8 cellular contexts compared by ENCODE assay signal in the genomic region with DNA sequence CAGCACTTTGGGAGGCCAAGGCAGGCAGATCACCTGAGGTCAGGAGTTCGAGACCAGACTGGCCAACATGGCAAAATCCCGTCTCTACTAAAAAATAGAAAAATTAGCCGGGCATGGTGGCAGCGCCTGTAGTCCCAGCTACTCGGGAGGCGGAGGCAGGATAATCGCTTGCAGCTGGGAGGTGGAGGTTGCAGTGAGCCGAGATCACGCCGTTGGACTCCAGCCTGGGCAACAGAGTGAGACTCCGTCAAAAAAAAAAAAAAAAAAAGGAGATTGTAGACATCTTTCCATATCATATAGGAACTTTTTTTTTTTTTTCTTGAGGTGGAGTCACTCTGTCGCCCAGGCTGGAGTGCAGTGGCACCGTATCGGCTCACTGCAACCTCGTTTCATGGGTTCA. TPM values are rescaled to one million over a fixed set of nuclear protein-coding genes. Genes with fewer than 3 reads are reported as not detected.
DNase-seq lines count a peak whose midpoint lies in the region; ATAC-seq and TF ChIP-seq lines count a peak whose summit lies in the region.
"Not testable (repeated sequence)": the region's sequence is repeated elsewhere in the genome, so short reads cannot be mapped to it uniquely, and the experiment has no call there.

No MANE protein-coding gene starts in this region.

- not testable (repeated sequence) for H3K36me3 Mint-ChIP-seq in HFFc6 (ENCODE audit: low read depth); activated naive CD4-positive, alpha-beta T cell treated with anti-CD3 and anti-CD28 coated beads for 36 hours (ENCODE audit: low read depth); natural killer cell
- H3K36me3 Mint-ChIP-seq in stimulated activated naive B cell treated with anti-CD40 and anti-IgM and Interleukin-4, amounts not matched to agents 10 μg/mL and 1 μg/mL and 100 μg/mL, for 72 hours = peaks cover 11 to 18% of the 10 kb centered on the region in 2 donors

- H3K4me1 Mint-ChIP-seq in HFFc6 (ENCODE audit: low read depth) = peaks cover 18% of the 10 kb centered on the region
- peaks cover 18% of the 10 kb centered on the region for H3K4me1 Mint-ChIP-seq in activated naive CD4-positive, alpha-beta T cell treated with anti-CD3 and anti-CD28 coated beads for 36 hours (ENCODE audit: low read depth)
- peaks cover 11 to 27% of the 10 kb centered on the region in 2 donors for H3K4me1 Mint-ChIP-seq in natural killer cell
- H3K4me1 Mint-ChIP-seq in stimulated activated naive B cell treated with anti-CD40 and anti-IgM and Interleukin-4, amounts not matched to agents 10 μg/mL and 1 μg/mL and 100 μg/mL, for 72 hours = peaks cover 12 to 28% of the 10 kb centered on the region in 2 donors

- H3K27ac Mint-ChIP-seq in HFFc6 (peak overlapping the region; percentile 92), natural killer cell (peak overlapping the region; percentile 86 to 95)
- peak overlapping the region; percentile 92 for H3K27ac Mint-ChIP-seq in activated naive CD4-positive, alpha-beta T cell treated with anti-CD3 and anti-CD28 coated beads for 36 hours
- peak overlapping the region; percentile 53 for H3K27ac Mint-ChIP-seq in stimulated activated naive B cell treated with anti-CD40 and anti-IgM and Interleukin-4, amounts not matched to agents 10 μg/mL and 1 μg/mL and 100 μg/mL, for 72 hours

- peak overlapping the region; percentile 92 for H3K4me3 Mint-ChIP-seq in HFFc6
- H3K4me3 Mint-ChIP-seq in activated naive CD4-positive, alpha-beta T cell treated with anti-CD3 and anti-CD28 coated beads for 36 hours = peak overlapping the region; percentile 92
- peak overlapping the region; percentile 92 for H3K4me3 Mint-ChIP-seq in natural killer cell
- peak overlapping the region; percentile 99 for H3K4me3 Mint-ChIP-seq in stimulated activated naive B cell treated with anti-CD40 and anti-IgM and Interleukin-4, amounts not matched to agents 10 μg/mL and 1 μg/mL and 100 μg/mL, for 72 hours

- H2AFZ ChIP-seq in SK-N-SH (ENCODE audit: low read depth) = not testable (repeated sequence)

- H3K9me2 ChIP-seq in SK-N-SH = not testable (repeated sequence)

- peak overlapping the region; percentile 99 for H3K4me2 ChIP-seq in SK-N-SH

- H3K4me3 ChIP-seq in BE2C (ENCODE audit: low read depth, low read length) (peak overlapping the region; percentile 88), SK-N-SH (ENCODE audit: low read depth in 2 of 2, low read length in 1 of 2) (peak overlapping the region; percentile 73 to 83), dorsolateral prefrontal cortex (peak overlapping the region in 58 of 59 donors; percentile 55 to 100 (median 94))

- not testable (repeated sequence) for H3K27me3 Mint-ChIP-seq in HFFc6 (ENCODE audit: insufficient read depth); activated naive CD4-positive, alpha-beta T cell treated with anti-CD3 and anti-CD28 coated beads for 36 hours (ENCODE audit: low read depth); natural killer cell (ENCODE audit: low read depth in 2 of 2); stimulated activated naive B cell treated with anti-CD40 and anti-IgM and Interleukin-4, amounts not matched to agents 10 μg/mL and 1 μg/mL and 100 μg/mL, for 72 hours

- intact Hi-C loops in activated naive CD4-positive, alpha-beta T cell treated with anti-CD3 and anti-CD28 coated beads for 36 hours (cut with micrococcal nuclease); dorsolateral prefrontal cortex (cut with DNase I); left cardiac atrium (cut with DNase I); natural killer cell (cut with micrococcal nuclease): not testable (repeated sequence)

- not testable (repeated sequence) for ATAC-seq in left cardiac atrium; natural killer cell; stimulated activated naive B cell treated with anti-CD40 and anti-IgM and Interleukin-4, amounts not matched to agents 10 μg/mL and 1 μg/mL and 100 μg/mL, for 72 hours (replicated peaks)

- not testable (repeated sequence) for H4K20me1 ChIP-seq in SK-N-SH (ENCODE audit: insufficient read depth)

- CTCF ChIA-PET in SK-N-SH (lab: Yijun Ruan, JAX) = interaction anchor here (1.0 kb wide), 1 partner anchor 76 kb away, joined by 3 read pairs; no protein-coding TSS in a partner anchor
- CTCF ChIA-PET in activated naive CD4-positive, alpha-beta T cell treated with anti-CD3 and anti-CD28 coated beads for 36 hours (lab: Charles Lee) = interaction anchor here (0.6 kb wide), 1 partner anchor 121 kb away, joined by 4 read pairs; no protein-coding TSS in a partner anchor

- H3K27me3 ChIP-seq in BE2C; SK-N-SH (ENCODE audit: insufficient read depth); dorsolateral prefrontal cortex: not testable (repeated sequence)

- not testable (repeated sequence) for TF ChIP-seq CTCF in BE2C (IDR thresholded peaks at IDR 0.05; ENCODE audit: low read depth, low read length); HFFc6 (IDR thresholded peaks at IDR 0.05); SK-N-SH (IDR thresholded peaks at IDR 0.05); dorsolateral prefrontal cortex (IDR thresholded peaks at IDR 0.05 in 54 of 56, conservative IDR thresholded peaks at IDR 0.05 in 2 of 56; ENCODE audit: low read depth in 1 of 56, partially characterized antibody in 56 of 56); natural killer cell (IDR thresholded peaks at IDR 0.05)

- peaks cover 27% of the 10 kb centered on the region for H3K79me2 ChIP-seq in SK-N-SH (ENCODE audit: insufficient read depth)

- not testable (repeated sequence) for H3K4me1 ChIP-seq in BE2C; SK-N-SH (ENCODE audit: control insufficient read depth in 1 of 2, insufficient read depth in 2 of 2, low read depth in 1 of 2, low read length in 1 of 2)

- POLR2A ChIA-PET in SK-N-SH (lab: Yijun Ruan, JAX) = not testable (repeated sequence)

- peak overlapping the region in 1 of 2 experiments; percentile 84; a peak in 2 of 4 replicates for H3K27ac ChIP-seq in SK-N-SH (ENCODE audit: low read depth in 2 of 2, low read length in 1 of 2)
- H3K27ac ChIP-seq in dorsolateral prefrontal cortex = peak overlapping the region in 6 of 59 donors; percentile 89 to 97 (median 93)

- H3K9me3 Mint-ChIP-seq in HFFc6; activated naive CD4-positive, alpha-beta T cell treated with anti-CD3 and anti-CD28 coated beads for 36 hours; natural killer cell; stimulated activated naive B cell treated with anti-CD40 and anti-IgM and Interleukin-4, amounts not matched to agents 10 μg/mL and 1 μg/mL and 100 μg/mL, for 72 hours: not testable (repeated sequence)

- TF ChIP-seq EP300 in SK-N-SH (IDR thresholded peaks at IDR 0.05; ENCODE audit: borderline replicate concordance in 1 of 2, low read depth in 1 of 2, low read length in 1 of 2) = not testable (repeated sequence)

- not testable (repeated sequence) for DNase-seq in BE2C; HFFc6; SK-N-SH; activated naive CD4-positive, alpha-beta T cell treated with anti-CD3 and anti-CD28 coated beads for 36 hours; natural killer cell; stimulated activated naive B cell treated with anti-CD40 and anti-IgM and Interleukin-4, amounts not matched to agents 10 μg/mL and 1 μg/mL and 100 μg/mL, for 72 hours
- DNase-seq in dorsolateral prefrontal cortex (peak in 5 of 10 donors; percentile 10 to 36 (median 35)), left cardiac atrium (peak; percentile 7)

- H3K9me3 ChIP-seq in BE2C, SK-N-SH: not testable (repeated sequence)

- peaks cover 14% of the 10 kb centered on the region for H3F3A ChIP-seq in SK-N-SH (replicated peaks; ENCODE audit: insufficient read depth)

- H3K9ac ChIP-seq in SK-N-SH = peak overlapping the region; percentile 87; the same call in 1 of the 2 replicates

- TF ChIP-seq RAD21 in SK-N-SH (IDR thresholded peaks at IDR 0.05; ENCODE audit: low read length) = not testable (repeated sequence)

- WGBS in SK-N-SH (ENCODE audit: low lambda C conversion rate) = 81% methylated on average over 15 of the region's 15 CpGs

- H3K36me3 ChIP-seq in BE2C; SK-N-SH (replicated peaks in 1 of 2; ENCODE audit: control insufficient read depth in 1 of 2, insufficient read depth in 2 of 2, low read length in 1 of 2): not testable (repeated sequence)

RNA-seq across cellular contexts. Expression of a gene that starts 13.8 kb away (rescaled TPM):
- polyA plus RNA-seq in BE2C (2012; ENCODE audit: insufficient read depth, insufficient read length, low read depth) = 3.3 TPM
- total RNA-seq in HFFc6 (2021; fragmentation: NEBNext Ultra II Directional; extraction: Animal tissue kit (Norgen Biotek cat#: 25700)) = 1 to 10 TPM; 1.3 to 1.8 (median 1.5) TPM
- 2.9 and 3.1 TPM in 2 replicates for polyA plus RNA-seq in SK-N-SH (2012; rRNA removed)
- polyA plus RNA-seq in SK-N-SH (2012; cell fraction: cytosol; rRNA removed) = 1.4 and 2.2 TPM in 2 replicates
- polyA plus RNA-seq in SK-N-SH (2012; cell fraction: nucleus; rRNA removed) = 1.7 TPM in 2 replicates
- total RNA-seq in activated naive CD4-positive, alpha-beta T cell treated with anti-CD3 and anti-CD28 coated beads for 36 hours = 1 to 10 TPM; 1.3 to 1.6 TPM
- total RNA-seq in dorsolateral prefrontal cortex (1 to 10 TPM in 49 of 120 experiments, under 1 TPM in 71; 0.32 to 3.2 (median 0.91) TPM), left cardiac atrium (1 to 10 TPM; 5.2 to 8.1 TPM), natural killer cell (1 to 10 TPM; 3.6 to 4.5 (median 3.7) TPM)

RNA-seq across cellular contexts. Expression of a gene that starts 19.2 kb away (rescaled TPM):
- 185 TPM for polyA plus RNA-seq in BE2C (2012; ENCODE audit: insufficient read depth, insufficient read length, low read depth)
- total RNA-seq in HFFc6 (2021; fragmentation: NEBNext Ultra II Directional; extraction: Animal tissue kit (Norgen Biotek cat#: 25700)) = 100 to 1,000 TPM; 164 to 191 (median 173) TPM
- polyA plus RNA-seq in SK-N-SH (2012; rRNA removed) = 185 and 198 TPM in 2 replicates
- polyA plus RNA-seq in SK-N-SH (2012; cell fraction: cytosol; rRNA removed) = 99.2 and 137 TPM in 2 replicates
- 365 and 420 TPM in 2 replicates for polyA plus RNA-seq in SK-N-SH (2012; cell fraction: nucleus; rRNA removed)
- 100 to 1,000 TPM; 114 to 115 TPM for total RNA-seq in activated naive CD4-positive, alpha-beta T cell treated with anti-CD3 and anti-CD28 coated beads for 36 hours
- total RNA-seq in dorsolateral prefrontal cortex (100 to 1,000 TPM in 5 of 120 experiments, 10 to 100 TPM in 115; 63.1 to 111 (median 79.7) TPM), left cardiac atrium (100 to 1,000 TPM; 113 to 127 TPM), natural killer cell (100 to 1,000 TPM; 152 to 163 (median 153) TPM)

RNA-seq across cellular contexts. Expression of a gene that starts 50.4 kb away (rescaled TPM):
- polyA plus RNA-seq in BE2C (2012; ENCODE audit: insufficient read depth, insufficient read length, low read depth) = 3.4 TPM
- 10 to 100 TPM; 29.9 to 34.9 (median 32.0) TPM for total RNA-seq in HFFc6 (2021; fragmentation: NEBNext Ultra II Directional; extraction: Animal tissue kit (Norgen Biotek cat#: 25700))
- polyA plus RNA-seq in SK-N-SH (2012; rRNA removed) = 7.7 and 11.0 TPM in 2 replicates
- 3.9 and 5.9 TPM in 2 replicates for polyA plus RNA-seq in SK-N-SH (2012; cell fraction: cytosol; rRNA removed)
- polyA plus RNA-seq in SK-N-SH (2012; cell fraction: nucleus; rRNA removed) = 52.8 and 69.2 TPM in 2 replicates
- total RNA-seq in activated naive CD4-positive, alpha-beta T cell treated with anti-CD3 and anti-CD28 coated beads for 36 hours = 1 to 10 TPM; 3.3 TPM
- total RNA-seq in dorsolateral prefrontal cortex = 100 to 1,000 TPM in 41 of 120 experiments, 10 to 100 TPM in 79; 36.0 to 131 (median 93.9) TPM
- 10 to 100 TPM; 12.4 to 17.2 TPM for total RNA-seq in left cardiac atrium
- under 1 TPM; 0.24 to 0.72 (median 0.30) TPM for total RNA-seq in natural killer cell
